ENCODE assay signal across 1 cellular context in genomic region chrX:154021131-154021611, GRCh38.
TF ChIP-seq lines count a peak whose summit lies in the region.

No MANE protein-coding gene starts in this region.

TF ChIP-seq in GM12878, 131 proteins besides CTCF, POLR2A, EP300 and RAD21:
- no peak for TF ChIP-seq CREM (IDR thresholded peaks at IDR 0.05; ENCODE audit: low read depth)
- TF ChIP-seq POLR2AphosphoS5 (IDR thresholded peaks at IDR 0.05; ENCODE audit: low read length) = no peak
- no peak for TF ChIP-seq STAT1 (conservative IDR thresholded peaks at IDR 0.05)
- TF ChIP-seq NFXL1 (IDR thresholded peaks at IDR 0.05; ENCODE audit: borderline replicate concordance) = no peak
- peak; percentile 78 to 84 for TF ChIP-seq BHLHE40 (IDR thresholded peaks at IDR 0.05; ENCODE audit: borderline replicate concordance in 1 of 2, low read depth in 2 of 2, low read length in 1 of 2)
